In the genomic region with DNA sequence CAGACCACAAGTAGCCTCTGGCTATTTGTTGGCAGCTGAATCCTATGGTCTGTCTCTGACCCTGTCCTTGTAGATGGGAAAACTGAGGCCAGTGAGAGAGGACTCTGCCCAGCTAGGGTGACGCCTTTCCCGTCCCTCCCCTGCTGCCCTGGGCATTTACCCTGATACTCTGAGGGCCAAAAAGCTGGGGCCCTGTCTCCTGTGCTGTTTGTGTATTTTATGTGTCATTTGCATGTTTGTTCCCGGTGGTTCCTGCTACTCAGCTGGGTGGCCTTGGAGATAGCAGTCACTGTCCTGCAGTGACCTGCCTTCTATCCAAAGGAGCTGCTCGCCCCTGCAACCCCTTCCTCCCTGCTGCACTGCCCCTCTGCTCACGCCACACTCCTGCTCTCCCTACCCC, we compare ENCODE assay signal across 29 cellular contexts.
"Had no signal": no experiment of that assay in that cellular context is flagged by ENCODE, and none has a peak within 500 bp of the region (broad histone marks: within the 10 kb centered on the region; RNA-seq: fewer than 3 reads in every experiment).

No MANE protein-coding gene starts in this region.

- H3K4me2 ChIP-seq: neural progenitor cell had no signal

- H3K36me3 ChIP-seq: neural progenitor cell, uterus had no signal

- H3K4me1 ChIP-seq: left lung, lower lobe of right lung, neural progenitor cell, pancreas, prostate gland, suprapubic skin, tibial artery, upper lobe of right lung, uterus had no signal

- DNase-seq: hypothalamus; immature natural killer cell; kidney; left colon; left lung; lower lobe of right lung; mammary epithelial cell; mesenchymal stem cell; naive B cell; natural killer cell; nephron progenitor cell; retina; stimulated activated CD4-positive, alpha-beta T cell treated with anti-CD3 and anti-CD28 coated beads, Interleukin-12 subunit alpha, Interleukin-12 subunit beta, amount 100 ng/mL, for 4 hours; stimulated activated CD4-positive, alpha-beta T cell treated with anti-CD3 and anti-CD28 coated beads, Interleukin-15, amount 100 ng/mL, for 24 hours; stimulated activated CD4-positive, alpha-beta T cell treated with anti-CD3 and anti-CD28 coated beads, Interleukin-2, amount 100 ng/mL, for 24 hours; stimulated activated CD4-positive, alpha-beta T cell treated with anti-CD3 and anti-CD28 coated beads, Interleukin-4, amount 100 ng/mL, for 1 hour; stimulated activated naive CD4-positive, alpha-beta T cell; tibial artery; trophoblast cell; upper lobe of right lung; uterus had no signal

- H3K9me3 ChIP-seq: left lung, lower lobe of right lung, pancreas, prostate gland, suprapubic skin, thoracic aorta, tibial artery, upper lobe of right lung, uterus had no signal

- ATAC-seq: left colon, left lung, lower lobe of right lung, natural killer cell, pancreas, right cardiac atrium, sciatic nerve, upper lobe of right lung had no signal

- H3K27ac ChIP-seq: left lung, lower lobe of right lung, neural progenitor cell, pancreas, prostate gland, skin epidermis, suprapubic skin, thoracic aorta, tibial artery, upper lobe of right lung, uterus had no signal

- H3K4me3 ChIP-seq: left lung, lower lobe of right lung, neural progenitor cell, pancreas, prostate gland, skin epidermis, suprapubic skin, thoracic aorta, tibial artery, upper lobe of right lung, uterus had no signal

- H3K27me3 ChIP-seq: left lung, neural progenitor cell, pancreas, suprapubic skin, tibial artery, upper lobe of right lung, uterus had no signal

- H2AFZ ChIP-seq: neural progenitor cell had no signal
